ENCODE assay signal across 8 cellular contexts in the genomic region with DNA sequence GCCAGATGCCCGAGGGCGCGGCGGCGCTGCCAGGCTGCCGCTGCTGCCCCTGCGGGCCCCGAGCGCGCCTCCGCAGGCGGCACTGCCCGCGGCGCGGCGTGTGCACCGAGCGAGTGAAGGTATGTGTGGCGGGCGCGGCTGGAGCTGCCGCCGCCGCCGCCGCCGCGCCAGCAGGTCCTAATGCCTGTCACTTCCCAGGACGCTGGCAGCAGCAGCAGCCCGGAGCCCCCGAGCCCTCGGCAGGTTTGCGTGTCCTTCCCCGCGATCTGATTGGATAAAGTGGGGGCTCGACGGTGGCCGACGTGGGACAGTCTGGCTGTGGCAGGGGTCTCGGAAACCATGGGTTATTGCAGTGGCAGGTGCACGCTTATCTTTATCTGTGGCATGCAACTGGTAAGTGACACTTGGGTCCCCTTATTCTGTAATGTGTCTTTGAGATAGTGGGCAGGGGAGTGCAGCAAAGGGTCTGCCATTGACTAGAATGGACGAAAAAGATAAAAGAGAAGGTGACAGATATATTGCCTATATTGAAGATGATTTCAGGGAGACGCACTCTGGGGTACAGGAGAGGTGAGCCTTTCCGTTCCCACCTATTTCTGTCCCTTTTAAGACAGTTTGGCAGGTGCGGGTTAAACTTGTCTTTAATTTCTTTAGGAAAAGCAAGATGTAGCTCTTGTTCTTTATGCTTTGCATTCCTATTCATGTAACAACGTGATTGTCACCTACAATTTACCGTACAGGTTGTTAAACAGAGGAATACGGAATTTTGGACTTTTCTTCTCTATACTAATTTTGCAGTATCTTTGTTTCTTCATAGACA. TPM values are rescaled to one million over a fixed set of nuclear protein-coding genes. Genes with fewer than 3 reads are reported as not detected.
A peak's percentile ranks its signal among the peaks of the same experiment; 100 is the strongest.
DNase-seq lines count a peak whose midpoint lies in the region; ATAC-seq and TF ChIP-seq lines count a peak whose summit lies in the region.

Gene NKAIN2 (plus strand): TSS at position 4 of the 820 bp plus-strand sequence.

- peak within 1 kb of the TSS; percentile 55 for H3K4me3 ChIP-seq in GM06990 (replicated peaks; ENCODE audit: low read depth, low read length)
- H3K4me3 ChIP-seq in osteoblast (ENCODE audit: insufficient read depth, low read length), result peak within 1 kb of the TSS; percentile 62

- peaks cover 11% of the 10 kb centered on the region for H3K4me1 Mint-ChIP-seq in activated CD8-positive, alpha-beta memory T cell treated with anti-CD3 and anti-CD28 coated beads, Interleukin-2, amount 10 ng/mL, durations not matched to agents 7 days and 5 days

- H3K36me3 ChIP-seq in GM06990 (ENCODE audit: control insufficient read depth, insufficient read depth, low read length) (no peaks in the 10 kb centered on the region), osteoblast (ENCODE audit: insufficient read depth, low read length) (no peaks in the 10 kb centered on the region)

- H4K20me1 ChIP-seq in osteoblast (ENCODE audit: insufficient read depth, low read length), result no peaks in the 10 kb centered on the region

- TF ChIP-seq CTCF in GM06990 (IDR thresholded peaks at IDR 0.05; ENCODE audit: insufficient read depth, low read length, poor library complexity, severe bottlenecking) (no peak), osteoblast (IDR thresholded peaks at IDR 0.05; ENCODE audit: extremely low read depth, low read depth, low read length) (no peak)

- H3K4me3 Mint-ChIP-seq in activated CD8-positive, alpha-beta memory T cell treated with anti-CD3 and anti-CD28 coated beads, Interleukin-2, amount 10 ng/mL, durations not matched to agents 7 days and 5 days, result peak within 1 kb of the TSS; percentile 45

- CTCF ChIA-PET in activated CD8-positive, alpha-beta memory T cell treated with anti-CD3 and anti-CD28 coated beads, Interleukin-2, amount 10 ng/mL, durations not matched to agents 7 days and 5 days (lab: Charles Lee), result no interaction called here

- no peaks in the 10 kb centered on the region for H3K9me3 Mint-ChIP-seq in activated CD8-positive, alpha-beta memory T cell treated with anti-CD3 and anti-CD28 coated beads, Interleukin-2, amount 10 ng/mL, durations not matched to agents 7 days and 5 days (ENCODE audit: low read depth)

- peak; percentile 13 for DNase-seq in GM06990 (ENCODE audit: extremely low read depth, insufficient read length)
- peak; percentile 85 for DNase-seq in NCI-H1092 treated with DMSO at 0.1 percent for 48 hours (lab: John Stamatoyannopoulos, UW)
- DNase-seq in activated CD8-positive, alpha-beta memory T cell treated with anti-CD3 and anti-CD28 coated beads, Interleukin-2, amount 10 ng/mL, durations not matched to agents 7 days and 5 days, result no peak
- peak; percentile 41 for DNase-seq in Right ventricle myocardium superior
- DNase-seq in osteoblast (ENCODE audit: insufficient read length, low spot score, missing footprints), result peak; percentile 56
- no peak for DNase-seq in AG08395 (ENCODE audit: low spot score)

- H3K36me3 Mint-ChIP-seq in activated CD8-positive, alpha-beta memory T cell treated with anti-CD3 and anti-CD28 coated beads, Interleukin-2, amount 10 ng/mL, durations not matched to agents 7 days and 5 days, result no peaks in the 10 kb centered on the region

- intact Hi-C loops in Right ventricle myocardium superior (cut with DNase I), result loop anchor here (10.0 kb wide), 2 partner anchors 241 to 991 kb away; no protein-coding TSS in a partner anchor

- H3K4me2 ChIP-seq in osteoblast (ENCODE audit: insufficient read depth, low read length), result peak within 1 kb of the TSS; percentile 80

- ATAC-seq in GM21723 (IDR thresholded peaks at IDR 0.05; ENCODE audit: unreplicated experiment), result peak; percentile 21
- ATAC-seq in activated CD8-positive, alpha-beta memory T cell treated with anti-CD3 and anti-CD28 coated beads, Interleukin-2, amount 10 ng/mL, durations not matched to agents 7 days and 5 days, result no peak
- peak; percentile 61 for ATAC-seq in Right ventricle myocardium superior (ENCODE audit: poor library complexity)
- ATAC-seq in esophagus mucosa, result no peak

- no peak within 1 kb of the TSS for H3K27ac ChIP-seq in osteoblast (ENCODE audit: low read depth, low read length)

- peak within 1 kb of the TSS; percentile 33 for H3K27ac Mint-ChIP-seq in activated CD8-positive, alpha-beta memory T cell treated with anti-CD3 and anti-CD28 coated beads, Interleukin-2, amount 10 ng/mL, durations not matched to agents 7 days and 5 days

- H3K4me1 ChIP-seq in osteoblast (ENCODE audit: insufficient read depth, low read length), result peaks cover 8% of the 10 kb centered on the region

- H3K27me3 Mint-ChIP-seq in activated CD8-positive, alpha-beta memory T cell treated with anti-CD3 and anti-CD28 coated beads, Interleukin-2, amount 10 ng/mL, durations not matched to agents 7 days and 5 days, result peaks cover 44% of the 10 kb centered on the region

- H3K27me3 ChIP-seq in GM06990 (replicated peaks; ENCODE audit: control insufficient read depth, insufficient read depth, low read length) (no peaks in the 10 kb centered on the region; the same call in 1 of the 2 replicates), osteoblast (ENCODE audit: insufficient read depth, low read length) (peaks cover 22% of the 10 kb centered on the region)

- no peaks in the 10 kb centered on the region for H3K9me3 ChIP-seq in osteoblast (ENCODE audit: low read depth, low read length)

- peak within 1 kb of the TSS; percentile 77 for H2AFZ ChIP-seq in osteoblast (ENCODE audit: low read length)

- H3K79me2 ChIP-seq in osteoblast (ENCODE audit: insufficient read depth, low read length), result no peaks in the 10 kb centered on the region

RNA-seq across cellular contexts. Expression of gene NKAIN2, which starts in this region (rescaled TPM):
- not detected for total RNA-seq in activated CD8-positive, alpha-beta memory T cell treated with anti-CD3 and anti-CD28 coated beads, Interleukin-2, amount 10 ng/mL, durations not matched to agents 7 days and 5 days
- total RNA-seq in Right ventricle myocardium superior (0.22 TPM), osteoblast (under 0.01 TPM in 2 replicates), esophagus mucosa (not detected)

Comparison
In these comparisons a context has a peak if more than half of its experiments do, and no peak if none do; other contexts are left out.
1. Peak in DNase-seq and ATAC-seq in Right ventricle myocardium superior; RNA of the gene not detected or under 1 TPM.
2. Peak in DNase-seq, H3K4me3 ChIP-seq and H3K4me2 ChIP-seq in osteoblast; RNA of the gene not detected or under 1 TPM.
3. DNase-seq: peak in GM06990 (single experiment) and NCI-H1092 treated with DMSO at 0.1 percent for 48 hours (single experiment); none in activated CD8-positive, alpha-beta memory T cell treated with anti-CD3 and anti-CD28 coated beads, Interleukin-2, amount 10 ng/mL, durations not matched to agents 7 days and 5 days (single experiment) and AG08395 (single experiment).